In genomic region chr6:103507052-103507451, GRCh38 we compare ENCODE assay signal across 1 cellular context.
TF ChIP-seq lines count a peak whose summit lies in the region.

No MANE protein-coding gene starts in this region.

TF ChIP-seq in HEK293, 187 proteins besides CTCF, POLR2A, EP300 and RAD21 (continued from another document):
- TF ChIP-seq ZNF138 (tag by site-specific recombination; IDR thresholded peaks at IDR 0.05; ENCODE audit: borderline replicate concordance) = 0 out of 2 replicates have a peak, but pooled peaks have one; percentile 17
- TF ChIP-seq OSR2 (tag by site-specific recombination; IDR thresholded peaks at IDR 0.05) = no peak
- TF ChIP-seq ZNF626 (tag by site-specific recombination; IDR thresholded peaks at IDR 0.05) = no peak
- peak; percentile 72; the same call in 1 of the 2 replicates for TF ChIP-seq ZNF140 (tag by site-specific recombination; IDR thresholded peaks at IDR 0.05)
- no peak for TF ChIP-seq ZNF76 (tag by site-specific recombination; IDR thresholded peaks at IDR 0.05; ENCODE audit: borderline replicate concordance, low read depth)
- no peak for TF ChIP-seq ZNF521 (tag by site-specific recombination; IDR thresholded peaks at IDR 0.05)
- peak; percentile 22; the same call in 1 of the 2 replicates for TF ChIP-seq ZNF654 (tag by site-specific recombination; IDR thresholded peaks at IDR 0.05; ENCODE audit: low read depth)
- no peak for TF ChIP-seq ZNF610 (tag by site-specific recombination; IDR thresholded peaks at IDR 0.05; ENCODE audit: borderline replicate concordance)
- TF ChIP-seq ZNF112 (tag by site-specific recombination; IDR thresholded peaks at IDR 0.05) = no peak
- TF ChIP-seq ZNF449 (tag by site-specific recombination; IDR thresholded peaks at IDR 0.05) = no peak
- no peak for TF ChIP-seq OVOL3 (tag by site-specific recombination; IDR thresholded peaks at IDR 0.05)
- no peak for TF ChIP-seq ZBTB6 (tag by site-specific recombination; IDR thresholded peaks at IDR 0.05)
- no peak for TF ChIP-seq KLF8 (tag by site-specific recombination; IDR thresholded peaks at IDR 0.05)
- TF ChIP-seq ZNF211 (tag by site-specific recombination; IDR thresholded peaks at IDR 0.05; ENCODE audit: low read depth) = no peak
- TF ChIP-seq ZNF561 (tag by site-specific recombination; IDR thresholded peaks at IDR 0.05; ENCODE audit: borderline replicate concordance) = no peak
- TF ChIP-seq ZBTB8A (tag by site-specific recombination; IDR thresholded peaks at IDR 0.05) = peak; percentile 52; the same call in 1 of the 2 replicates
- no peak for TF ChIP-seq TSHZ1 (tag by site-specific recombination; IDR thresholded peaks at IDR 0.05; ENCODE audit: borderline replicate concordance)
- no peak for TF ChIP-seq ZNF16 (tag by site-specific recombination; IDR thresholded peaks at IDR 0.05; ENCODE audit: low read depth)
- no peak for TF ChIP-seq ZNF280C (tag by site-specific recombination; IDR thresholded peaks at IDR 0.05)
- no peak for TF ChIP-seq HIC1 (tag by site-specific recombination; IDR thresholded peaks at IDR 0.05)
- TF ChIP-seq ZNF184 (tag by site-specific recombination; IDR thresholded peaks at IDR 0.05) = no peak
- no peak for TF ChIP-seq ZSCAN16 (tag by site-specific recombination; IDR thresholded peaks at IDR 0.05)
- TF ChIP-seq ZNF518A (tag by site-specific recombination; conservative IDR thresholded peaks at IDR 0.05; ENCODE audit: low read depth) = peak; percentile 74
TF ChIP-seq in HEK293: peak in this region for 19.
